9 cellular contexts compared by ENCODE assay signal in genomic region chr4:65670331-65671031, GRCh38. TPM values are rescaled to one million over a fixed set of nuclear protein-coding genes. Genes with fewer than 3 reads are reported as not detected.
DNase-seq lines count a peak whose midpoint lies in the region; ATAC-seq and TF ChIP-seq lines count a peak whose summit lies in the region.
"Had no signal": no experiment of that assay in that cellular context is flagged by ENCODE, and none has a peak within 500 bp of the region (broad histone marks: within the 10 kb centered on the region; RNA-seq: fewer than 3 reads in every experiment).

TSS of gene EPHA5 (minus strand) at chr4:65670489. CDS start at chr4:65669742, 747 bp downstream.

- DNase-seq in DND-41 (peak; percentile 67), SK-MEL-5 (ENCODE audit: low read depth, low spot score) (peak; percentile 87), epidermal melanocyte (ENCODE audit: insufficient read length, low spot score) (peak; percentile 17), medulla oblongata (ENCODE audit: extremely low spot score) (peak; percentile 70), upper lobe of right lung (peak; percentile 72)

- in situ Hi-C loops in SK-MEL-5 (cut with HindIII; ENCODE audit: low pct_unique_long_range_greater_than_20kb, low sequenced_read_pairs): no loop called here

- H3K9ac ChIP-seq in DND-41 (ENCODE audit: low read depth, low read length) (no peak within 1 kb of the TSS), HUES64 (ENCODE audit: low read depth, low read length) (no peak within 1 kb of the TSS)

- peaks cover 6% of the 10 kb centered on the region for H3K9me3 Mint-ChIP-seq in activated T-helper 17 cell treated with anti-CD3 and anti-CD28 coated beads, Interleukin-2, amount 50 U/mL, for 72 hours

- WGBS in HUES64: under 1% methylated on average over 51 of the region's 51 CpGs

- H3K36me3 ChIP-seq in DND-41 (ENCODE audit: insufficient read depth, low read length): no peaks in the 10 kb centered on the region
- no peaks in the 10 kb centered on the region for H3K36me3 ChIP-seq in HUES64 (ENCODE audit: insufficient read depth, low read length)
- no peaks in the 10 kb centered on the region for H3K36me3 ChIP-seq in upper lobe of right lung

- H3K9me3 ChIP-seq in DND-41 (ENCODE audit: insufficient read depth, low read length, severe bottlenecking): peaks cover 6% of the 10 kb centered on the region
- no peaks in the 10 kb centered on the region for H3K9me3 ChIP-seq in HUES64 (ENCODE audit: insufficient read depth, low read depth, low read length)
- H3K9me3 ChIP-seq in upper lobe of right lung: no peaks in the 10 kb centered on the region

- no peak within 1 kb of the TSS for H3K4me2 ChIP-seq in DND-41 (ENCODE audit: insufficient read depth, low read length)

- H3K27me3 ChIP-seq in DND-41 (ENCODE audit: insufficient read depth, low read length, poor library complexity) (no peaks in the 10 kb centered on the region), HUES64 (ENCODE audit: insufficient read depth, low read length) (peaks cover 87% of the 10 kb centered on the region), upper lobe of right lung (peaks cover 62% of the 10 kb centered on the region)

- no peaks in the 10 kb centered on the region for H3K4me1 ChIP-seq in DND-41 (ENCODE audit: insufficient read depth, low read length)
- peaks cover 38% of the 10 kb centered on the region for H3K4me1 ChIP-seq in HUES64 (ENCODE audit: insufficient read depth, low read length)
- H3K4me1 ChIP-seq in upper lobe of right lung: peaks cover 13% of the 10 kb centered on the region

- H3K4me3 ChIP-seq in DND-41 (ENCODE audit: low read depth in 1 of 2, low read length in 2 of 2) (no peak within 1 kb of the TSS), HUES64 (ENCODE audit: low read length) (peak within 1 kb of the TSS; percentile 55), upper lobe of right lung (peak within 1 kb of the TSS; percentile 30)

- no peaks in the 10 kb centered on the region for H3K79me2 ChIP-seq in DND-41 (ENCODE audit: insufficient read depth, low read length)

- no peak within 1 kb of the TSS for H3K4me3 Mint-ChIP-seq in activated T-helper 17 cell treated with anti-CD3 and anti-CD28 coated beads, Interleukin-2, amount 50 U/mL, for 72 hours

- H3K36me3 Mint-ChIP-seq in activated T-helper 17 cell treated with anti-CD3 and anti-CD28 coated beads, Interleukin-2, amount 50 U/mL, for 72 hours (ENCODE audit: low read depth): no peaks in the 10 kb centered on the region

- intact Hi-C loops in upper lobe of right lung (cut with DNase I): no loop called here

- H3K4me1 Mint-ChIP-seq in activated T-helper 17 cell treated with anti-CD3 and anti-CD28 coated beads, Interleukin-2, amount 50 U/mL, for 72 hours: peaks cover 5% of the 10 kb centered on the region

- H3K27me3 Mint-ChIP-seq in activated T-helper 17 cell treated with anti-CD3 and anti-CD28 coated beads, Interleukin-2, amount 50 U/mL, for 72 hours: peaks cover 26% of the 10 kb centered on the region

- TF ChIP-seq CTCF in DND-41 (IDR thresholded peaks at IDR 0.05; ENCODE audit: borderline replicate concordance, extremely low read depth, low read length, poor library complexity, severe bottlenecking) (no peak), upper lobe of right lung (IDR thresholded peaks at IDR 0.05) (no peak)

- no peaks in the 10 kb centered on the region for H4K20me1 ChIP-seq in DND-41 (ENCODE audit: insufficient read depth, low read length)

- ATAC-seq in DND-41 (ENCODE audit: insufficient read depth, low read depth) (peak; percentile 95), upper lobe of right lung (peak; percentile 83), GM19467 (IDR thresholded peaks at IDR 0.05; ENCODE audit: unreplicated experiment) (no peak)
- no peak for ATAC-seq in activated T-helper 17 cell treated with anti-CD3 and anti-CD28 coated beads, Interleukin-2, amount 50 U/mL, for 72 hours (replicated peaks)

- no peak within 1 kb of the TSS for H2AFZ ChIP-seq in DND-41 (ENCODE audit: low read depth, low read length)

- H3K27ac ChIP-seq in DND-41 (ENCODE audit: low read length) (no peak within 1 kb of the TSS), HUES64 (ENCODE audit: low read depth, low read length) (no peak within 1 kb of the TSS), upper lobe of right lung (no peak within 1 kb of the TSS)

- H3K27ac Mint-ChIP-seq in activated T-helper 17 cell treated with anti-CD3 and anti-CD28 coated beads, Interleukin-2, amount 50 U/mL, for 72 hours: no peak within 1 kb of the TSS
- H3K27ac Mint-ChIP-seq: IgD-negative memory B cell had no signal

RNA-seq across cellular contexts. Expression of gene EPHA5, which starts in this region (rescaled TPM):
- polyA plus RNA-seq in HUES64 (2013, experiment 1 of 2): 0.05 TPM
- polyA plus RNA-seq in HUES64 (2013, experiment 2 of 2): 0.06 TPM
- total RNA-seq in SK-MEL-5 (2014; rRNA removed; shearing (Covaris generic)): 6.0 and 8.7 TPM in 2 replicates
- 4.5 and 5.7 TPM in 2 replicates for polyA plus RNA-seq in SK-MEL-5 (2015; cell fraction: cytosol; rRNA removed)
- 5.2 TPM in 2 replicates for polyA plus RNA-seq in SK-MEL-5 (2015; cell fraction: nucleus; rRNA removed)
- 0.20 TPM for total RNA-seq in upper lobe of right lung
- total RNA-seq in activated T-helper 17 cell treated with anti-CD3 and anti-CD28 coated beads, Interleukin-2, amount 50 U/mL, for 72 hours: not detected
- polyA plus RNA-seq: IgD-negative memory B cell had no signal

Comparison
In these comparisons a context has a peak if more than half of its experiments do, and no peak if none do; other contexts are left out.
1. Peak in DNase-seq, ATAC-seq and H3K4me3 ChIP-seq in upper lobe of right lung; RNA of the gene not detected or under 1 TPM.
2. DNase-seq: peak in every context shown above with its lines; median percentile 87 in SK-MEL-5; 72 in upper lobe of right lung; 70 in medulla oblongata; 67 in DND-41; 17 in epidermal melanocyte.